Comparison of ENCODE assay signal across 10 cellular contexts in the genomic region with DNA sequence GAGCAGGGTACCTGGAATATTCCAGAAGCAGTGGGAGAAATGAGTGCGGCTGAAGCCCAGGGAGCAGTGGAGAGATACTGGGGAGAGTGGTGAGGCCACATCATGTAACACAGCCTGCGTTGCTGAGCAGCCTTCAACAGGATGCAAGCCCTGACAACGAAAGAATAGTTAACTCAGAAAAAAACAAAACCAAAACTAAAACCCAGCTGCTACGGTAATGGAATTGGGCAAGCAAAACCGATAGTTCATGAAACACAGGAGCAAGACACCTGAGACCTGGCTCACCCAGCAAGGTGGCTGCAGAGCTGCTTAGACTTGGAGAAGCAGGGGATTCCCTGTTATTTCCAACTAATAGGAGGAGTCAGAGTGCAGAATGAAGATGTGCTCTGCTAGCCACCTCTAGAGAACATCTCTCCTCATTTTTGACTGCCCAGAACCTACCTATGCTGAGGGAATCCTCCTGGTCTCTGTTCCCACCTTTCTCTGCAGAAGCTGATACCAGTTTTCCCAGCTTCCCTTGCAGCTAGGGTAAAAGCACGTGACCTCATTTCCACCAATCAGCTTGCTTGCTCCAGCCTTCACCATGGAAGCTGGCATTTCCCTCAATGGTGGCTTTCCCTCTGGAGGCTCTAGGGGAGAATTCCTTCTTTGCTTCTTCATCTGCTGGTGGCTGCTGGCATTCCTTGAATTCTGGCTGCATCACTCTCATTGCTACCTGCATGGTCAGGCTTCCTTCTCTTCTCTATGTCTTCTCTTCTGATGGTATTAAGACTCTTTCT. TPM values are rescaled to one million over a fixed set of nuclear protein-coding genes. Genes with fewer than 3 reads are reported as not detected.
DNase-seq lines count a peak whose midpoint lies in the region; ATAC-seq and TF ChIP-seq lines count a peak whose summit lies in the region.
"Had no signal": no experiment of that assay in that cellular context is flagged by ENCODE, and none has a peak within 500 bp of the region (broad histone marks: within the 10 kb centered on the region; RNA-seq: fewer than 3 reads in every experiment).

No MANE protein-coding gene starts in this region.

- no peak overlapping the region for H3K4me3 ChIP-seq in dorsolateral prefrontal cortex

- POLR2A ChIA-PET in RWPE1 (lab: Yijun Ruan, JAX; ENCODE audit: low non-redundant PET) = no interaction called here

- H3K27me3 ChIP-seq in dorsolateral prefrontal cortex = no peaks in the 10 kb centered on the region

- CTCF ChIA-PET in RWPE1 (lab: Yijun Ruan, JAX) = no interaction called here

- intact Hi-C loops in dorsolateral prefrontal cortex (cut with DNase I) = loop anchor here in 1 of 2 donors (10.0 kb wide), 1 partner anchor 515 kb away; no protein-coding TSS in a partner anchor

- no peak overlapping the region for H3K27ac ChIP-seq in RWPE1
- no peak overlapping the region for H3K27ac ChIP-seq in dorsolateral prefrontal cortex
- H3K27ac ChIP-seq: neutrophil had no signal

- TF ChIP-seq CTCF in RWPE1 (conservative IDR thresholded peaks at IDR 0.05; ENCODE audit: low read depth) (no peak), dorsolateral prefrontal cortex (IDR thresholded peaks at IDR 0.05 in 54 of 56, conservative IDR thresholded peaks at IDR 0.05 in 2 of 56; ENCODE audit: low read depth in 1 of 56, partially characterized antibody in 56 of 56) (no peak)

- peak; percentile 88 for ATAC-seq in GM19395 (IDR thresholded peaks at IDR 0.05; ENCODE audit: unreplicated experiment)
- ATAC-seq in HG03095 (IDR thresholded peaks at IDR 0.05; ENCODE audit: unreplicated experiment) = peak; percentile 83

- DNase-seq in activated T-cell treated with anti-CD3 and anti-CD28 coated beads for 4 hours = peak; percentile 1
- peak in 2 of 3 experiments; percentile 3 to 8 for DNase-seq in stimulated activated CD4-positive, alpha-beta T cell treated with anti-CD3 and anti-CD28 coated beads, TNF-alpha, amount 100 ng/mL, for 4 hours (ENCODE audit: low read depth in 3 of 3)
- DNase-seq in RWPE1 (ENCODE audit: low spot score) = no peak
- DNase-seq in epidermal melanocyte (ENCODE audit: insufficient read length, low spot score) = no peak
- no peak for DNase-seq in dorsolateral prefrontal cortex
- DNase-seq in foreskin melanocyte = no peak
- DNase-seq: H7 had no signal

RNA-seq across cellular contexts. Expression of a gene that starts 59.4 kb away (rescaled TPM):
- 10 to 100 TPM; 19.0 to 51.6 (median 33.3) TPM for total RNA-seq in dorsolateral prefrontal cortex

Comparison
In these comparisons a context has a peak if more than half of its experiments do, and no peak if none do; other contexts are left out.
1. DNase-seq: peak in activated T-cell treated with anti-CD3 and anti-CD28 coated beads for 4 hours (single experiment) and stimulated activated CD4-positive, alpha-beta T cell treated with anti-CD3 and anti-CD28 coated beads, TNF-alpha, amount 100 ng/mL, for 4 hours (2 of 3); none in RWPE1 (single experiment), epidermal melanocyte (single experiment), dorsolateral prefrontal cortex (0 of 10) and foreskin melanocyte (single experiment).